2 cellular contexts compared by ENCODE assay signal in genomic region chr2:210567279-210567678, GRCh38.
TF ChIP-seq lines count a peak whose summit lies in the region.

No MANE protein-coding gene starts in this region.

TF ChIP-seq in HepG2, 621 proteins besides CTCF, POLR2A, EP300 and RAD21:
- TF ChIP-seq ZNF792 (CRISPR knock-in tag; IDR thresholded peaks at IDR 0.05): no peak
- peak; percentile 93 for TF ChIP-seq MAFF (IDR thresholded peaks at IDR 0.05; ENCODE audit: low read depth, low read length)
- TF ChIP-seq ZBTB40 (IDR thresholded peaks at IDR 0.05): no peak
- no peak for TF ChIP-seq ZBTB40 (CRISPR knock-in tag; IDR thresholded peaks at IDR 0.05)
- no peak for TF ChIP-seq ZFAT (CRISPR knock-in tag; conservative IDR thresholded peaks at IDR 0.05)
- no peak for TF ChIP-seq ZNF280D (CRISPR knock-in tag; IDR thresholded peaks at IDR 0.05)
- TF ChIP-seq NR1H2 (CRISPR knock-in tag; IDR thresholded peaks at IDR 0.05; ENCODE audit: borderline replicate concordance, low read depth): no peak
- no peak for TF ChIP-seq GLMP (CRISPR knock-in tag; IDR thresholded peaks at IDR 0.05; ENCODE audit: borderline replicate concordance)
- no peak for TF ChIP-seq ZNF784 (CRISPR knock-in tag; IDR thresholded peaks at IDR 0.05; ENCODE audit: borderline replicate concordance)
- TF ChIP-seq MAFK (conservative IDR thresholded peaks at IDR 0.05 in 1 of 2, IDR thresholded peaks at IDR 0.05 in 1 of 2; ENCODE audit: low read length in 2 of 2): peak; percentile 93 to 97
TF ChIP-seq in HepG2: peak in this region for 2.

TF ChIP-seq in K562, 482 proteins besides CTCF, POLR2A, EP300 and RAD21:
- 0 out of 2 replicates have a peak, but pooled peaks have one; percentile 23 for TF ChIP-seq C11orf30 (IDR thresholded peaks at IDR 0.05; ENCODE audit: low read depth)
- TF ChIP-seq MAFF (IDR thresholded peaks at IDR 0.05; ENCODE audit: low read length): peak; percentile 35; the same call in 1 of the 2 replicates
- TF ChIP-seq TCF15 (CRISPR knock-in tag; IDR thresholded peaks at IDR 0.05): no peak
- TF ChIP-seq NR1H2 (CRISPR knock-in tag; IDR thresholded peaks at IDR 0.05): no peak
- TF ChIP-seq NFXL1 (CRISPR knock-in tag; IDR thresholded peaks at IDR 0.05): no peak
- TF ChIP-seq DIDO1 (tag; IDR thresholded peaks at IDR 0.05; ENCODE audit: low read depth): no peak
- TF ChIP-seq HMG20B (CRISPR knock-in tag; IDR thresholded peaks at IDR 0.05): no peak
- no peak for TF ChIP-seq ZNF121 (CRISPR knock-in tag; conservative IDR thresholded peaks at IDR 0.05)
- peak; percentile 41; the same call in 1 of the 2 replicates for TF ChIP-seq MAFG (tag; conservative IDR thresholded peaks at IDR 0.05)
- TF ChIP-seq TAL1 (IDR thresholded peaks at IDR 0.05): no peak
- TF ChIP-seq ZNF24 (IDR thresholded peaks at IDR 0.05): no peak
- peak; percentile 41; the same call in 1 of the 2 replicates for TF ChIP-seq MAFK (IDR thresholded peaks at IDR 0.05; ENCODE audit: low read length)
- TF ChIP-seq ZNF316 (IDR thresholded peaks at IDR 0.05): peak; percentile 71
- TF ChIP-seq NUFIP1 (IDR thresholded peaks at IDR 0.05; ENCODE audit: partially characterized antibody): no peak
